Comparison of ENCODE assay signal across 20 cellular contexts in genomic region chr21:17438642-17439041, GRCh38.
A peak's percentile ranks its signal among the peaks of the same experiment; 100 is the strongest.
DNase-seq lines count a peak whose midpoint lies in the region; ATAC-seq and TF ChIP-seq lines count a peak whose summit lies in the region.
"Had no signal": no experiment of that assay in that cellular context is flagged by ENCODE, and none has a peak within 500 bp of the region (broad histone marks: within the 10 kb centered on the region; RNA-seq: fewer than 3 reads in every experiment).

No MANE protein-coding gene starts in this region.

- H3K4me2 ChIP-seq in H9 (ENCODE audit: insufficient read depth, insufficient read length, low read length) = no peak overlapping the region
- no peak overlapping the region for H3K4me2 ChIP-seq in neural cell (ENCODE audit: low read length)
- H3K4me2 ChIP-seq: PC-9 had no signal

- H3K56ac ChIP-seq in H9 (ENCODE audit: insufficient read length, low read depth, low read length) = no peak overlapping the region

- no CpG with 5 or more reads among the region's 5 CpGs for WGBS in H9 (ENCODE audit: extremely low coverage, insufficient read length, low lambda C conversion rate)

- H3K4me1 ChIP-seq in H9 (ENCODE audit: insufficient read depth, low read length) = peaks cover 4% of the 10 kb centered on the region; the same call in 1 of the 2 replicates
- H3K4me1 ChIP-seq: tibial artery had no signal

- no peaks in the 10 kb centered on the region for H3K27me3 ChIP-seq in H9 (ENCODE audit: insufficient read depth, low read length)
- H3K27me3 ChIP-seq in dorsolateral prefrontal cortex = no peaks in the 10 kb centered on the region
- H3K27me3 ChIP-seq in neural cell (ENCODE audit: insufficient read depth, low read depth, low read length) = no peaks in the 10 kb centered on the region
- H3K27me3 ChIP-seq: gastrocnemius medialis, tibial artery had no signal

- no peak overlapping the region for H3K9ac ChIP-seq in H9 (ENCODE audit: extremely low read depth, insufficient read length, low read length)
- no peak overlapping the region for H3K9ac ChIP-seq in neural cell (ENCODE audit: low read length)

- H3K79me2 ChIP-seq in H9 (ENCODE audit: insufficient read depth, low read length) (no peaks in the 10 kb centered on the region), neural cell (replicated peaks; ENCODE audit: insufficient read depth, low read length) (no peaks in the 10 kb centered on the region)

- H3F3A ChIP-seq in neural cell (ENCODE audit: insufficient read depth, low read length, poor library complexity, severe bottlenecking) = no peaks in the 10 kb centered on the region

- no peaks in the 10 kb centered on the region for H3K9me3 ChIP-seq in H9 (ENCODE audit: control insufficient read depth, low read depth, low read length)
- no peaks in the 10 kb centered on the region for H3K9me3 ChIP-seq in neural cell (ENCODE audit: low read length)
- H3K9me3 ChIP-seq: gastrocnemius medialis, HAP-1, mucosa of descending colon, tibial artery had no signal

- H2AFZ ChIP-seq in H9 (ENCODE audit: low read length) (no peak overlapping the region), neural cell (ENCODE audit: low read depth, low read length) (no peak overlapping the region)
- H2AFZ ChIP-seq: PC-9 had no signal

- H3K36me3 Mint-ChIP-seq in H9 (ENCODE audit: insufficient read depth in 1 of 3, low read depth in 3 of 3) = peaks cover 0 to 5% (median 0%) of the 10 kb centered on the region in 3 experiments; a peak in 1 of 7 replicates

- no peak overlapping the region for H3K23ac ChIP-seq in H9 (ENCODE audit: insufficient read length, low read depth, low read length)

- no peaks in the 10 kb centered on the region for H3K23me2 ChIP-seq in H9 (ENCODE audit: insufficient read length, low read depth, low read length, poor library complexity, severe bottlenecking)

- H3K9me3 Mint-ChIP-seq in H9 = no peaks in the 10 kb centered on the region
- H3K9me3 Mint-ChIP-seq: activated B cell treated with CpG ODN at 0.5 μM for 24 hours had no signal

- H2BK120ac ChIP-seq in H9 (ENCODE audit: low read depth, low read length, poor library complexity, severe bottlenecking) = no peak overlapping the region

- no peak for ATAC-seq in GM21723 (IDR thresholded peaks at IDR 0.05; ENCODE audit: unreplicated experiment)
- ATAC-seq: gastrocnemius medialis, mucosa of descending colon had no signal

- no peaks in the 10 kb centered on the region for H3K9me2 ChIP-seq in neural cell (ENCODE audit: insufficient read depth, low read length)

- no peak for TF ChIP-seq CTCF in H9 (conservative IDR thresholded peaks at IDR 0.05)
- TF ChIP-seq CTCF in dorsolateral prefrontal cortex (IDR thresholded peaks at IDR 0.05 in 54 of 56, conservative IDR thresholded peaks at IDR 0.05 in 2 of 56; ENCODE audit: low read depth in 1 of 56, partially characterized antibody in 56 of 56) = no peak
- no peak for TF ChIP-seq CTCF in neural cell (IDR thresholded peaks at IDR 0.05; ENCODE audit: poor library complexity, severe bottlenecking)

- H4K91ac ChIP-seq in H9 (ENCODE audit: insufficient read length, low read depth, low read length) = no peak overlapping the region

- no peak overlapping the region for H2BK15ac ChIP-seq in H9 (ENCODE audit: low read depth, low read length)

- H3K14ac ChIP-seq in H9 (ENCODE audit: insufficient read depth, low read length) = no peak overlapping the region

- no peak overlapping the region for H4K8ac ChIP-seq in H9 (replicated peaks; ENCODE audit: insufficient read length, low read depth, low read length)

- H2AK5ac ChIP-seq in H9 (ENCODE audit: insufficient read length, low read length) = no peak overlapping the region

- no peak overlapping the region for H3K27ac ChIP-seq in H9 (ENCODE audit: insufficient read length, low read depth, low read length)
- peak overlapping the region; percentile 15 to 91 (median 76) for H3K27ac ChIP-seq in dorsolateral prefrontal cortex
- H3K27ac ChIP-seq in neural cell (ENCODE audit: low read length) = no peak overlapping the region
- H3K27ac ChIP-seq: gastrocnemius medialis, PC-9, tibial artery had no signal

- DNase-seq in H9 = peak; percentile 54
- peak; percentile 83 for DNase-seq in NCI-H345 (lab: John Stamatoyannopoulos, UW)
- peak in 2 of 10 donors; percentile 16 to 47 for DNase-seq in dorsolateral prefrontal cortex
- DNase-seq in RPMI8226 = no peak
- DNase-seq in cerebellar cortex (ENCODE audit: low spot score) = no peak
- DNase-seq in OCI-M1 (lab: John Stamatoyannopoulos, UW) = no peak
- DNase-seq: activated B cell treated with CpG ODN at 0.5 μM for 24 hours; activated naive CD4-positive, alpha-beta T cell treated with anti-CD3 and anti-CD28 coated beads, Interleukin-2, amount 50 U/mL, for 16 hours; AML-193; DMS53; gastrocnemius medialis; mucosa of descending colon; NCI-H2029 treated with DMSO at 0.1 percent for 48 hours; PC-9; stimulated activated CD4-positive, alpha-beta T cell treated with anti-CD3 and anti-CD28 coated beads, Interleukin-15, amount 100 ng/mL, for 24 hours; SW 1271; tibial artery had no signal

- no peak overlapping the region for H3K4ac ChIP-seq in H9 (ENCODE audit: low read depth, low read length)

- H4K5ac ChIP-seq in H9 (ENCODE audit: insufficient read length, low read depth, low read length) = no peak overlapping the region

- no peaks in the 10 kb centered on the region for H3K36me3 ChIP-seq in neural cell (ENCODE audit: insufficient read depth, low read length)
- H3K36me3 ChIP-seq: gastrocnemius medialis, HAP-1, tibial artery had no signal

- H3K4me3 ChIP-seq in dorsolateral prefrontal cortex = peak overlapping the region in 9 of 59 donors; percentile 1 to 40 (median 22)
- H3K4me3 ChIP-seq in neural cell (ENCODE audit: low read length) = peak overlapping the region; percentile 28
- H3K4me3 ChIP-seq: gastrocnemius medialis, HAP-1, mucosa of descending colon, PC-9, tibial artery had no signal

- no peak overlapping the region for H2BK12ac ChIP-seq in H9 (ENCODE audit: insufficient read length, low read depth, low read length)

- H3K4me1 Mint-ChIP-seq in H9 = peaks cover 39 to 59% of the 10 kb centered on the region in 2 experiments
- H3K4me1 Mint-ChIP-seq: activated B cell treated with CpG ODN at 0.5 μM for 24 hours had no signal

- no peak overlapping the region for H3K18ac ChIP-seq in H9 (ENCODE audit: insufficient read length, low read depth, low read length)

- intact Hi-C loops in dorsolateral prefrontal cortex (cut with DNase I) = no loop called here

- peaks cover 18% of the 10 kb centered on the region for H3K27me3 Mint-ChIP-seq in H9 (ENCODE audit: low read depth)

- TF ChIP-seq EP300 in neural cell (conservative IDR thresholded peaks at IDR 0.05; ENCODE audit: poor library complexity, severe bottlenecking) = no peak

- no peak overlapping the region for H2BK5ac ChIP-seq in H9 (ENCODE audit: insufficient read length, low read length)

- no peak overlapping the region for H3T11ph ChIP-seq in H9 (ENCODE audit: low read length)

- H4K20me1 ChIP-seq in H9 (ENCODE audit: control insufficient read depth, insufficient read depth, insufficient read length) (no peaks in the 10 kb centered on the region), neural cell (ENCODE audit: insufficient read depth) (no peaks in the 10 kb centered on the region)

- TF ChIP-seq RAD21 in neural cell (conservative IDR thresholded peaks at IDR 0.05) = no peak

- H3K79me1 ChIP-seq in H9 (ENCODE audit: insufficient read depth, low read depth, low read length, poor library complexity, severe bottlenecking) = no peaks in the 10 kb centered on the region

- H3K4me3 Mint-ChIP-seq in H9 = peak overlapping the region; percentile 3 to 42; a peak in 4 of 5 replicates
- H3K4me3 Mint-ChIP-seq: activated B cell treated with CpG ODN at 0.5 μM for 24 hours had no signal

- no peak overlapping the region for H2BK20ac ChIP-seq in H9 (ENCODE audit: low read depth, low read length, poor library complexity, severe bottlenecking)

- H3K27ac Mint-ChIP-seq in H9 = peak overlapping the region in 2 of 3 experiments; percentile 3 to 69; a peak in 4 of 7 replicates
- H3K27ac Mint-ChIP-seq: activated B cell treated with CpG ODN at 0.5 μM for 24 hours had no signal

TF ChIP-seq in neural cell, 6 proteins besides CTCF, POLR2A, EP300 and RAD21:
- TF ChIP-seq MXI1 (conservative IDR thresholded peaks at IDR 0.05; ENCODE audit: poor library complexity, severe bottlenecking) (no peak), EZH2 (IDR thresholded peaks at IDR 0.05; ENCODE audit: borderline replicate concordance, insufficient read depth, low read length, poor library complexity, severe bottlenecking) (no peak), POLR2AphosphoS5 (IDR thresholded peaks at IDR 0.05) (no peak), SMC3 (conservative IDR thresholded peaks at IDR 0.05; ENCODE audit: poor library complexity) (no peak), TAF1 (IDR thresholded peaks at IDR 0.05; ENCODE audit: low read depth) (no peak)
- TF ChIP-seq, protein P1, sequence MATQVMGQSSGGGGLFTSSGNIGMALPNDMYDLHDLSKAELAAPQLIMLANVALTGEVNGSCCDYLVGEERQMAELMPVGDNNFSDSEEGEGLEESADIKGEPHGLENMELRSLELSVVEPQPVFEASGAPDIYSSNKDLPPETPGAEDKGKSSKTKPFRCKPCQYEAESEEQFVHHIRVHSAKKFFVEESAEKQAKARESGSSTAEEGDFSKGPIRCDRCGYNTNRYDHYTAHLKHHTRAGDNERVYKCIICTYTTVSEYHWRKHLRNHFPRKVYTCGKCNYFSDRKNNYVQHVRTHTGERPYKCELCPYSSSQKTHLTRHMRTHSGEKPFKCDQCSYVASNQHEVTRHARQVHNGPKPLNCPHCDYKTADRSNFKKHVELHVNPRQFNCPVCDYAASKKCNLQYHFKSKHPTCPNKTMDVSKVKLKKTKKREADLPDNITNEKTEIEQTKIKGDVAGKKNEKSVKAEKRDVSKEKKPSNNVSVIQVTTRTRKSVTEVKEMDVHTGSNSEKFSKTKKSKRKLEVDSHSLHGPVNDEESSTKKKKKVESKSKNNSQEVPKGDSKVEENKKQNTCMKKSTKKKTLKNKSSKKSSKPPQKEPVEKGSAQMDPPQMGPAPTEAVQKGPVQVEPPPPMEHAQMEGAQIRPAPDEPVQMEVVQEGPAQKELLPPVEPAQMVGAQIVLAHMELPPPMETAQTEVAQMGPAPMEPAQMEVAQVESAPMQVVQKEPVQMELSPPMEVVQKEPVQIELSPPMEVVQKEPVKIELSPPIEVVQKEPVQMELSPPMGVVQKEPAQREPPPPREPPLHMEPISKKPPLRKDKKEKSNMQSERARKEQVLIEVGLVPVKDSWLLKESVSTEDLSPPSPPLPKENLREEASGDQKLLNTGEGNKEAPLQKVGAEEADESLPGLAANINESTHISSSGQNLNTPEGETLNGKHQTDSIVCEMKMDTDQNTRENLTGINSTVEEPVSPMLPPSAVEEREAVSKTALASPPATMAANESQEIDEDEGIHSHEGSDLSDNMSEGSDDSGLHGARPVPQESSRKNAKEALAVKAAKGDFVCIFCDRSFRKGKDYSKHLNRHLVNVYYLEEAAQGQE (IDR thresholded peaks at IDR 0.05; ENCODE audit: borderline replicate concordance) = no peak

Comparison
In these comparisons a context has a peak if more than half of its experiments do, and no peak if none do; other contexts are left out.
1. DNase-seq: peak in H9 (single experiment) and NCI-H345 (single experiment); none in RPMI8226 (single experiment), cerebellar cortex (single experiment) and OCI-M1 (single experiment).
2. H3K27ac ChIP-seq: peak in dorsolateral prefrontal cortex (59 of 59); none in H9 (single experiment) and neural cell (single experiment).